In genomic region chr19:15869109-15869555, GRCh38 we compare ENCODE assay signal across 8 cellular contexts. TPM values are rescaled to one million over a fixed set of nuclear protein-coding genes. Genes with fewer than 3 reads are reported as not detected.
A peak's percentile ranks its signal among the peaks of the same experiment; 100 is the strongest.
DNase-seq lines count a peak whose midpoint lies in the region; ATAC-seq and TF ChIP-seq lines count a peak whose summit lies in the region.

No MANE protein-coding gene starts in this region.

- no peaks in the 10 kb centered on the region for H3K4me1 ChIP-seq in esophagus muscularis mucosa

- H3K27me3 Mint-ChIP-seq in osteocyte (ENCODE audit: unreplicated experiment) = no peaks in the 10 kb centered on the region

- H3K27me3 ChIP-seq in esophagus muscularis mucosa = peaks cover 0 to 46% (median 0%) of the 10 kb centered on the region in 4 donors

- 8% methylated on average over 3 of the region's 3 CpGs for WGBS in esophagus muscularis mucosa

- H3K4me1 Mint-ChIP-seq in osteocyte (ENCODE audit: unreplicated experiment) = no peaks in the 10 kb centered on the region

- H3K36me3 ChIP-seq in esophagus muscularis mucosa = no peaks in the 10 kb centered on the region

- TF ChIP-seq CTCF in esophagus muscularis mucosa (IDR thresholded peaks at IDR 0.05) = peak; percentile 49 to 69 (median 54)
- TF ChIP-seq CTCF in osteocyte (IDR thresholded peaks at IDR 0.05) = peak; percentile 7

- intact Hi-C loops in esophagus muscularis mucosa (cut with DNase I) = loop anchor here (5.0 kb wide), 1 partner anchor 242 kb away; no protein-coding TSS in a partner anchor

- no peak overlapping the region for H3K4me3 Mint-ChIP-seq in osteocyte (ENCODE audit: unreplicated experiment)

- H3K9me3 ChIP-seq in esophagus muscularis mucosa = no peaks in the 10 kb centered on the region

- H3K4me3 ChIP-seq in esophagus muscularis mucosa = no peak overlapping the region

- H3K36me3 Mint-ChIP-seq in osteocyte (ENCODE audit: unreplicated experiment) = no peaks in the 10 kb centered on the region

- TF ChIP-seq POLR2A in esophagus muscularis mucosa (IDR thresholded peaks at IDR 0.05; ENCODE audit: low read depth) = no peak

- DNase-seq in activated gamma-delta T cell treated with Interleukin-2 at 50 U/mL for 16 hours (peak; percentile 20), activated gamma-delta T cell (lab: John Stamatoyannopoulos, UW) (no peak), NCI-H2196 (lab: John Stamatoyannopoulos, UW; ENCODE audit: unreplicated experiment) (peak; percentile 89), esophagus muscularis mucosa (ENCODE audit: extremely low spot score) (no peak), osteocyte (ENCODE audit: extremely low spot score, unreplicated experiment) (no peak), NK-92 (lab: John Stamatoyannopoulos, UW; ENCODE audit: unreplicated experiment) (no peak)
- peak; percentile 24 to 43 for DNase-seq in activated CD4-positive, alpha-beta T cell treated with anti-CD3 and anti-CD28 coated beads, Interleukin-2, amount 50 U/mL, for 48 hours

- peaks cover 5% of the 10 kb centered on the region for H3K9me3 Mint-ChIP-seq in osteocyte (ENCODE audit: unreplicated experiment)

- no peak for TF ChIP-seq EP300 in esophagus muscularis mucosa (IDR thresholded peaks at IDR 0.05)

- H3K27ac Mint-ChIP-seq in osteocyte (ENCODE audit: unreplicated experiment) = no peak overlapping the region

- H3K27ac ChIP-seq in esophagus muscularis mucosa (replicated peaks in 1 of 4) = no peak overlapping the region

- no peak for ATAC-seq in HG02763 (IDR thresholded peaks at IDR 0.05; ENCODE audit: unreplicated experiment)

RNA-seq across cellular contexts. Expression of gene CYP4F2, which starts 28.7 kb away (rescaled TPM):
- total RNA-seq in esophagus muscularis mucosa = not detected
- not detected in 2 replicates for total RNA-seq in osteocyte

RNA-seq across cellular contexts. Expression of gene OR10H1, which starts 53.7 kb away (rescaled TPM):
- total RNA-seq in esophagus muscularis mucosa (not detected), osteocyte (not detected in 2 replicates)

Comparison
In these comparisons a context has a peak if more than half of its experiments do, and no peak if none do; other contexts are left out.
1. DNase-seq: peak in activated gamma-delta T cell treated with Interleukin-2 at 50 U/mL for 16 hours (single experiment), NCI-H2196 (single experiment) and activated CD4-positive, alpha-beta T cell treated with anti-CD3 and anti-CD28 coated beads, Interleukin-2, amount 50 U/mL, for 48 hours (2 of 2); none in activated gamma-delta T cell (single experiment), esophagus muscularis mucosa (single experiment), osteocyte (single experiment) and NK-92 (single experiment).